In genomic region chr15:31392761-31393401, GRCh38 we compare ENCODE assay signal across 8 cellular contexts.
A peak's percentile ranks its signal among the peaks of the same experiment; 100 is the strongest.
DNase-seq lines count a peak whose midpoint lies in the region; ATAC-seq, FAIRE-seq and TF ChIP-seq lines count a peak whose summit lies in the region.

No MANE protein-coding gene starts in this region.

- no TSS peak for BruUV-seq in HepG2 (replicated peaks; lab: Mats Ljungman, UMichigan)

- intact Hi-C loops in activated naive CD4-positive, alpha-beta T cell treated with anti-CD3 and anti-CD28 coated beads for 36 hours (cut with micrococcal nuclease): loop anchor here (1.0 kb wide), 4 partner anchors 28 to 46 kb away; no protein-coding TSS in a partner anchor
- intact Hi-C loops in HepG2 (cut with micrococcal nuclease; ENCODE audit: unreplicated experiment): loop anchor here (5.0 kb wide), 1 partner anchor 176 kb away; no protein-coding TSS in a partner anchor

- H3K4me2 ChIP-seq in HepG2 (ENCODE audit: low read depth, low read length): peak overlapping the region; percentile 89

- 29% methylated on average over 9 of the region's 43 CpGs for WGBS in HepG2 (ENCODE audit: low lambda C conversion rate)

- DNase-seq in activated naive CD4-positive, alpha-beta T cell treated with anti-CD3 and anti-CD28 coated beads for 36 hours: no peak
- no peak for DNase-seq in activated naive CD4-positive, alpha-beta T cell treated with Interleukin-2 at 50 U/mL for 16 hours
- DNase-seq in astrocyte of the hippocampus (ENCODE audit: low read depth, low spot score) (peak; percentile 77), HepG2 (ENCODE audit: low spot score) (no peak), type B pancreatic cell (ENCODE audit: extremely low spot score, unreplicated experiment) (peak; percentile 69), NCI-H2196 treated with DMSO at 0.1 percent for 48 hours (lab: John Stamatoyannopoulos, UW; ENCODE audit: unreplicated experiment) (no peak), KG1 (lab: John Stamatoyannopoulos, UW) (no peak)

- no peaks in the 10 kb centered on the region for H3K79me2 ChIP-seq in HepG2 (ENCODE audit: insufficient read depth, low read length)

- H3K9ac ChIP-seq in HepG2 (ENCODE audit: insufficient read depth, low read depth, low read length): no peak overlapping the region

- FAIRE-seq in HepG2 (lab: Jason Lieb, UNC): no peak

- no peak for TF ChIP-seq EP300 in HepG2 (IDR thresholded peaks at IDR 0.05; ENCODE audit: low read depth in 2 of 2, low read length in 2 of 2)
- TF ChIP-seq EP300 in HepG2 (CRISPR knock-in tag; IDR thresholded peaks at IDR 0.05; ENCODE audit: borderline replicate concordance): no peak

- H2AFZ ChIP-seq in HepG2 (ENCODE audit: low read length): no peak overlapping the region

- POLR2A ChIA-PET in HepG2 (lab: Yijun Ruan, JAX): no interaction called here

- H4K20me1 ChIP-seq in HepG2 (ENCODE audit: insufficient read depth, low read length): no peaks in the 10 kb centered on the region

- H3K4me3 Mint-ChIP-seq in activated naive CD4-positive, alpha-beta T cell treated with anti-CD3 and anti-CD28 coated beads for 36 hours: peak overlapping the region; percentile 89
- peak overlapping the region; percentile 82 for H3K4me3 Mint-ChIP-seq in type B pancreatic cell

- peaks cover 2 to 18% of the 10 kb centered on the region in 2 experiments; a peak in 2 of 5 replicates for H3K27me3 ChIP-seq in HepG2 (ENCODE audit: control insufficient read depth in 1 of 2, insufficient read depth in 2 of 2, low read length in 2 of 2)

- in situ Hi-C loops in HepG2 (cut with HindIII; ENCODE audit: extremely low pct_ligation_motif_present, low pct_unique_long_range_greater_than_20kb): no loop called here

- no peaks in the 10 kb centered on the region for H3K9me3 ChIP-seq in HepG2 (ENCODE audit: low read length)

- no peak overlapping the region for H3K27ac Mint-ChIP-seq in activated naive CD4-positive, alpha-beta T cell treated with anti-CD3 and anti-CD28 coated beads for 36 hours
- H3K27ac Mint-ChIP-seq in type B pancreatic cell: no peak overlapping the region

- H3K4me1 ChIP-seq in HepG2 (ENCODE audit: insufficient read depth, low read length): peaks cover 39% of the 10 kb centered on the region

- H3K4me3 ChIP-seq in HepG2 (replicated peaks in 1 of 3; ENCODE audit: insufficient read depth in 1 of 3, low read depth in 2 of 3, low read length in 3 of 3): peak overlapping the region; percentile 21 to 77 (median 45); a peak in 5 of 6 replicates

- TF ChIP-seq CTCF in HepG2 (CRISPR knock-in tag; IDR thresholded peaks at IDR 0.05) (no peak), type B pancreatic cell (conservative IDR thresholded peaks at IDR 0.05) (no peak)

- no peaks in the 10 kb centered on the region for H3K36me3 ChIP-seq in HepG2 (replicated peaks in 1 of 2; ENCODE audit: control insufficient read depth in 1 of 2, insufficient read depth in 2 of 2, low read length in 2 of 2)

- no peaks in the 10 kb centered on the region for H3K36me3 Mint-ChIP-seq in activated naive CD4-positive, alpha-beta T cell treated with anti-CD3 and anti-CD28 coated beads for 36 hours (ENCODE audit: low read depth)
- peaks cover 3% of the 10 kb centered on the region for H3K36me3 Mint-ChIP-seq in type B pancreatic cell

- TF ChIP-seq RAD21 in HepG2 (CRISPR knock-in tag; IDR thresholded peaks at IDR 0.05): no peak

- peaks cover 14% of the 10 kb centered on the region for H3K9me3 Mint-ChIP-seq in activated naive CD4-positive, alpha-beta T cell treated with anti-CD3 and anti-CD28 coated beads for 36 hours
- peaks cover 12% of the 10 kb centered on the region for H3K9me3 Mint-ChIP-seq in type B pancreatic cell

- H3K4me1 Mint-ChIP-seq in activated naive CD4-positive, alpha-beta T cell treated with anti-CD3 and anti-CD28 coated beads for 36 hours (ENCODE audit: low read depth): peaks cover 26% of the 10 kb centered on the region
- no peaks in the 10 kb centered on the region for H3K4me1 Mint-ChIP-seq in type B pancreatic cell (ENCODE audit: unreplicated experiment)

- peak; percentile 38 for ATAC-seq in HG03159 (IDR thresholded peaks at IDR 0.05; ENCODE audit: unreplicated experiment)
- peak; percentile 59 for ATAC-seq in HepG2

- TF ChIP-seq POLR2A in HepG2 (IDR thresholded peaks at IDR 0.05; ENCODE audit: insufficient read depth in 1 of 2, low read depth in 2 of 2, low read length in 2 of 2): no peak

- CTCF ChIA-PET in activated naive CD4-positive, alpha-beta T cell treated with anti-CD3 and anti-CD28 coated beads for 36 hours (lab: Charles Lee): interaction anchor here (1.4 to 1.6 kb wide), 3 partner anchors 9 to 45 kb away, joined by 4 to 10 read pairs (median 5); no protein-coding TSS in a partner anchor
- CTCF ChIA-PET in HepG2 (lab: Yijun Ruan, JAX; ENCODE audit: low intra/inter-chr PET ratio, low total read pairs): no interaction called here

- H3K27ac ChIP-seq in HepG2 (ENCODE audit: extremely low read length, insufficient read depth, low read length): no peak overlapping the region

- H3K27me3 Mint-ChIP-seq in activated naive CD4-positive, alpha-beta T cell treated with anti-CD3 and anti-CD28 coated beads for 36 hours (ENCODE audit: low read depth): peaks cover 2% of the 10 kb centered on the region
- peaks cover 35% of the 10 kb centered on the region for H3K27me3 Mint-ChIP-seq in type B pancreatic cell

TF ChIP-seq in HepG2, 621 proteins besides CTCF, POLR2A, EP300 and RAD21:
- TF ChIP-seq RBFOX2 (IDR thresholded peaks at IDR 0.05; ENCODE audit: low read depth, low read length): no peak
- 0 out of 2 replicates have a peak, but pooled peaks have one; percentile 2 for TF ChIP-seq SALL1 (CRISPR knock-in tag; IDR thresholded peaks at IDR 0.05)

Comparison
In these comparisons a context has a peak if more than half of its experiments do, and no peak if none do; other contexts are left out.
1. DNase-seq: peak in astrocyte of the hippocampus (single experiment) and type B pancreatic cell (single experiment); none in activated naive CD4-positive, alpha-beta T cell treated with anti-CD3 and anti-CD28 coated beads for 36 hours (single experiment), activated naive CD4-positive, alpha-beta T cell treated with Interleukin-2 at 50 U/mL for 16 hours (single experiment), HepG2 (single experiment), NCI-H2196 treated with DMSO at 0.1 percent for 48 hours (single experiment) and KG1 (single experiment).